11 cellular contexts compared by ENCODE assay signal in the genomic region with DNA sequence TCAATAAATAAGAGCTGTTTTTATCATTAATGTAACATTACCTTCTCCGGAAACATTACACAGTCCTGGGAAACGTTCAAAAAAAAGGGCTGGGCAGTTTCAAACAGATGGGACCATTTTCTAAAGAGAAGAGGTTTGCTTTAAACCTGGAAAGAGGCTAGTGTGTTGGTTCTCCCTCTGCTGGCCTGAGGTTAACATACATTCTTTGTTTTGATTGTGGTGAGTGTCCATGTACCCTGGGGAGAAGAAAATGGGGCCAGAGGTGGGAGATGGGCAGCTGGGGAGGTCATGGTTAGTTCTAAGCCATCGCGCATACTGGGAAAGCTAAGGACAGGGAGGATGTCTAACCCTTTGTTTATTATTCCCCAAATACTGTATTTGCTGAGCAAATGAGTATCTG.
DNase-seq lines count a peak whose midpoint lies in the region; ATAC-seq, FAIRE-seq and TF ChIP-seq lines count a peak whose summit lies in the region.
"Had no signal": no experiment of that assay in that cellular context is flagged by ENCODE, and none has a peak within 500 bp of the region (broad histone marks: within the 10 kb centered on the region; RNA-seq: fewer than 3 reads in every experiment).

No MANE protein-coding gene starts in this region.

- H3K9me3 ChIP-seq in Panc1 (ENCODE audit: control insufficient read depth, insufficient read depth, low read depth, low read length) (no peaks in the 10 kb centered on the region), pancreas (no peaks in the 10 kb centered on the region)
- H3K9me3 ChIP-seq: mucosa of descending colon had no signal

- no peak for FAIRE-seq in pancreas (lab: Jason Lieb, UNC)

- no peaks in the 10 kb centered on the region for H3K4me1 ChIP-seq in Panc1 (ENCODE audit: control insufficient read depth, insufficient read depth, low read length)
- no peaks in the 10 kb centered on the region for H3K4me1 ChIP-seq in pancreas

- POLR2A ChIA-PET in Panc1 (lab: Charles Lee): no interaction called here

- in situ Hi-C loops in Panc1 (cut with HindIII; ENCODE audit: low pct_unique_long_range_greater_than_20kb, low sequenced_read_pairs): no loop called here

- TF ChIP-seq CTCF in Panc1 (IDR thresholded peaks at IDR 0.05): peak; percentile 16; the same call in 1 of the 2 replicates
- no peak for TF ChIP-seq CTCF in pancreas (IDR thresholded peaks at IDR 0.05)

- no peak for ATAC-seq in Panc1
- ATAC-seq in pancreas: peak in 3 of 4 donors; percentile 43 to 49 (median 46)
- no peak for ATAC-seq in effector memory CD8-positive, alpha-beta T cell (replicated peaks)
- ATAC-seq in GM19463 (IDR thresholded peaks at IDR 0.05; ENCODE audit: unreplicated experiment): no peak
- ATAC-seq: mucosa of descending colon; stimulated activated naive B cell treated with anti-CD40 and anti-IgM and Interleukin-4, amounts not matched to agents 10 μg/mL and 1 μg/mL and 100 μg/mL, for 72 hours had no signal

- H3K27ac Mint-ChIP-seq in effector memory CD8-positive, alpha-beta T cell: no peak overlapping the region
- H3K27ac Mint-ChIP-seq: stimulated activated naive B cell treated with anti-CD40 and anti-IgM and Interleukin-4, amounts not matched to agents 10 μg/mL and 1 μg/mL and 100 μg/mL, for 72 hours had no signal

- no peaks in the 10 kb centered on the region for H3K9me3 Mint-ChIP-seq in effector memory CD8-positive, alpha-beta T cell

- no peaks in the 10 kb centered on the region for H3K4me1 Mint-ChIP-seq in effector memory CD8-positive, alpha-beta T cell (ENCODE audit: low read depth in 2 of 2)
- H3K4me1 Mint-ChIP-seq: stimulated activated naive B cell treated with anti-CD40 and anti-IgM and Interleukin-4, amounts not matched to agents 10 μg/mL and 1 μg/mL and 100 μg/mL, for 72 hours had no signal

- WGBS in pancreas, 2 donors: 35 to 47% methylated on average over 4 of the region's 4 CpGs

- DNase-seq in H7: peak; percentile 20
- no peak for DNase-seq in Panc1 (ENCODE audit: low read depth, low spot score)
- DNase-seq in fibroblast of peridontal ligament (ENCODE audit: extremely low read depth): peak; percentile 70
- DNase-seq in pancreas: no peak
- no peak for DNase-seq in effector memory CD8-positive, alpha-beta T cell
- DNase-seq in NCI-H1436 (lab: John Stamatoyannopoulos, UW): no peak
- DNase-seq in OCI-M2 (lab: John Stamatoyannopoulos, UW; ENCODE audit: unreplicated experiment): no peak
- DNase-seq: stimulated activated naive B cell treated with anti-CD40 and anti-IgM and Interleukin-4, amounts not matched to agents 10 μg/mL and 1 μg/mL and 100 μg/mL, for 72 hours had no signal

- BruUV-seq in Panc1 (replicated peaks; lab: Mats Ljungman, UMichigan): no TSS peak

- no peak overlapping the region for H3K4me3 ChIP-seq in H7 (ENCODE audit: insufficient read depth, low read depth, low read length)
- H3K4me3 ChIP-seq in Panc1 (ENCODE audit: low read depth in 2 of 2, low read length in 2 of 2): no peak overlapping the region
- no peak overlapping the region for H3K4me3 ChIP-seq in pancreas
- H3K4me3 ChIP-seq: mucosa of descending colon had no signal

- H3K27me3 ChIP-seq in H7 (ENCODE audit: control insufficient read depth, insufficient read depth, low read length): no peaks in the 10 kb centered on the region
- H3K27me3 ChIP-seq in Panc1 (ENCODE audit: control insufficient read depth, insufficient read depth, low read length): no peaks in the 10 kb centered on the region
- no peaks in the 10 kb centered on the region for H3K27me3 ChIP-seq in pancreas

- no peaks in the 10 kb centered on the region for H3K36me3 Mint-ChIP-seq in effector memory CD8-positive, alpha-beta T cell (ENCODE audit: insufficient read depth)
- H3K36me3 Mint-ChIP-seq: stimulated activated naive B cell treated with anti-CD40 and anti-IgM and Interleukin-4, amounts not matched to agents 10 μg/mL and 1 μg/mL and 100 μg/mL, for 72 hours had no signal

- CTCF ChIA-PET in Panc1 (lab: Charles Lee): no interaction called here

- H3K36me3 ChIP-seq in H7 (replicated peaks; ENCODE audit: control insufficient read depth, insufficient read depth, low read length): no peaks in the 10 kb centered on the region
- H3K36me3 ChIP-seq in Panc1 (ENCODE audit: control insufficient read depth, insufficient read depth, low read length): no peaks in the 10 kb centered on the region
- no peaks in the 10 kb centered on the region for H3K36me3 ChIP-seq in pancreas

- intact Hi-C loops in Panc1 (cut with micrococcal nuclease; ENCODE audit: unreplicated experiment) (no loop called here), pancreas (cut with DNase I) (no loop called here)

- H3K4me3 Mint-ChIP-seq in effector memory CD8-positive, alpha-beta T cell: no peak overlapping the region
- H3K4me3 Mint-ChIP-seq: stimulated activated naive B cell treated with anti-CD40 and anti-IgM and Interleukin-4, amounts not matched to agents 10 μg/mL and 1 μg/mL and 100 μg/mL, for 72 hours had no signal

- peaks cover 0 to 43% of the 10 kb centered on the region in 2 donors for H3K27me3 Mint-ChIP-seq in effector memory CD8-positive, alpha-beta T cell

- no peak overlapping the region for H3K27ac ChIP-seq in Panc1 (ENCODE audit: low read length)
- no peak overlapping the region for H3K27ac ChIP-seq in pancreas
- H3K27ac ChIP-seq: HL-60 had no signal

Comparison
In these comparisons a context has a peak if more than half of its experiments do, and no peak if none do; other contexts are left out.
1. DNase-seq: peak in H7 (single experiment) and fibroblast of peridontal ligament (single experiment); none in Panc1 (single experiment), pancreas (0 of 6), effector memory CD8-positive, alpha-beta T cell (0 of 3), NCI-H1436 (single experiment) and OCI-M2 (single experiment).
2. ATAC-seq: peak in pancreas (3 of 4); none in Panc1 (single experiment), effector memory CD8-positive, alpha-beta T cell (single experiment) and GM19463 (single experiment).